In genomic region chrX:48998391-48998790, GRCh38 we compare ENCODE assay signal across 1 cellular context.
TF ChIP-seq lines count a peak whose summit lies in the region.

No MANE protein-coding gene starts in this region.

TF ChIP-seq in endothelial cell of umbilical vein, 7 proteins besides CTCF, POLR2A, EP300 and RAD21:
- TF ChIP-seq MYC (IDR thresholded peaks at IDR 0.05; ENCODE audit: low read depth, low read length), result no peak
- no peak for TF ChIP-seq FOS (IDR thresholded peaks at IDR 0.05; ENCODE audit: borderline replicate concordance, insufficient read depth, low read length)
- no peak for TF ChIP-seq JUN (IDR thresholded peaks at IDR 0.05; ENCODE audit: borderline replicate concordance, insufficient read depth, insufficient read length, low read depth)
- no peak for TF ChIP-seq MAX (IDR thresholded peaks at IDR 0.05; ENCODE audit: insufficient read depth, insufficient read length)
- no peak for TF ChIP-seq GATA2 (IDR thresholded peaks at IDR 0.05; ENCODE audit: insufficient read depth, insufficient read length, low read depth, low read length)
- TF ChIP-seq EZH2 (IDR thresholded peaks at IDR 0.05; ENCODE audit: borderline replicate concordance, low read depth, low read length, severe bottlenecking), result no peak
- no peak for TF ChIP-seq POLR2AphosphoS5 (IDR thresholded peaks at IDR 0.05; ENCODE audit: insufficient read depth, low read depth, low read length)
TF ChIP-seq in endothelial cell of umbilical vein: peak in this region for 0.
